In the genomic region with DNA sequence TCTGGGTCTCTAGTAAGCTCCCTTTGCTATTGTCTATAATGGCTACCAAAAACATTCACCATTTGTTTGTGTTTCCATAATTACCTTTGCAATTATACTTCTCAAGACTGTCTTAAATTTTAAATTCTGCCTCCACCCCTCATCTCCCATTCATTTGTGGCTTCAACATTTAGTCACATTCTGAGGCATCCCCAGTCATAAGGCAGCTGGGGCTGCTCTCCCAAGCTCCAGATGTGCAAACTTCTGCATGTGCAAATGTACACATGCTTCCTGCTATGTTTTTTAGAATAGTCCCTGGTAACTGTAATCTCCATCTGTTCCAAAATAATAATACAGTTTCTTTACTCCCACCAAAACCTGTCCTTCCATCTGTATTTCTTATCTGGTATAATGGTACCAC, we compare ENCODE assay signal across 10 cellular contexts.
"Had no signal": no experiment of that assay in that cellular context is flagged by ENCODE, and none has a peak within 500 bp of the region (broad histone marks: within the 10 kb centered on the region; RNA-seq: fewer than 3 reads in every experiment).

No MANE protein-coding gene starts in this region.

- H3K4me3 Mint-ChIP-seq: naive B cell, T-cell had no signal

- H3K9me3 Mint-ChIP-seq: T-cell had no signal

- H3K27me3 Mint-ChIP-seq: naive B cell, T-cell had no signal

- ATAC-seq: esophagus mucosa, lower lobe of right lung, pancreas, T-cell had no signal

- DNase-seq: anterior cingulate cortex; dorsolateral prefrontal cortex; hypothalamus; lower lobe of right lung; naive B cell; pancreas; stimulated activated CD4-positive, alpha-beta T cell treated with anti-CD3 and anti-CD28 coated beads, Interleukin-4, amount 100 ng/mL, for 1 hour; stomach; T-cell had no signal

- H3K27ac Mint-ChIP-seq: T-cell had no signal
